ENCODE assay signal across 15 cellular contexts in genomic region chr4:53281438-53281837, GRCh38.
"Had no signal": no experiment of that assay in that cellular context is flagged by ENCODE, and none has a peak within 500 bp of the region (broad histone marks: within the 10 kb centered on the region; RNA-seq: fewer than 3 reads in every experiment).

No MANE protein-coding gene starts in this region.

- DNase-seq: activated CD4-positive, alpha-beta memory T cell treated with anti-CD3 and anti-CD28 coated beads, Interleukin-2, amount 10 ng/mL, durations not matched to agents 7 days and 5 days; activated gamma-delta T cell; activated T-cell treated with anti-CD3 and anti-CD28 coated beads, Interleukin-2, amount 50 U/mL, for 48 hours; aorta; effector CD4-positive, alpha-beta T cell; immature natural killer cell; left colon; mammary epithelial cell; mucosa of descending colon; naive thymus-derived CD8-positive, alpha-beta T cell; right cardiac atrium; stimulated activated CD4-positive, alpha-beta T cell treated with anti-CD3 and anti-CD28 coated beads, Interleukin-2, amount 100 ng/mL, for 24 hours; stimulated activated CD8-positive, alpha-beta memory T cell treated with anti-CD3 and anti-CD28 coated beads, Interleukin-4, amount 100 ng/mL, for 48 hours; T-cell; upper lobe of left lung had no signal

- H3K4me3 ChIP-seq: mucosa of descending colon, upper lobe of left lung had no signal
